ENCODE assay signal across 29 cellular contexts in the genomic region with DNA sequence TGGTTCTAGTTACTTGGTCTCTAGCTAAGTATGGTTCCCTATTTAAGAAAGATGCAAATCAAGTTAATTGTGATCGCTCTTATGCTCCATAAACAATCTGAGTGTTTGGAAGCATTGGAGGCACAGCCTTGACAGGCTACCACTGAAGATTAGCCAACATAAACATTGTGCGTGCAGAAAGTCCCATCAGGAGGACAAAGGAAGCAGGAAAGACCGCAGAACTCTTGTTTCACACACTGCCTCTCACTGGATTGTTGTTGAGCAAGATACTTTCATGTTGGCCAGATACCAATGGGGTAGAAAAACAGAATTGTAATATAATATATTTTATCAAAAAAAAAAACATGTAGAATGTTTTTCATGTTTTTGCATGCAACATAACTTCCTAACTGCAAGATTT.
DNase-seq lines count a peak whose midpoint lies in the region; FAIRE-seq and TF ChIP-seq lines count a peak whose summit lies in the region.
"Had no signal": no experiment of that assay in that cellular context is flagged by ENCODE, and none has a peak within 500 bp of the region (broad histone marks: within the 10 kb centered on the region; RNA-seq: fewer than 3 reads in every experiment).

No MANE protein-coding gene starts in this region.

- no peaks in the 10 kb centered on the region for H3K36me3 ChIP-seq in bronchial epithelial cell (ENCODE audit: control insufficient read depth, insufficient read depth, low read length)
- no peaks in the 10 kb centered on the region for H3K36me3 ChIP-seq in neural progenitor cell
- H3K36me3 ChIP-seq: ascending aorta, esophagus muscularis mucosa, HAP-1, thoracic aorta, uterus had no signal

- peaks cover 10% of the 10 kb centered on the region for H3K4me1 Mint-ChIP-seq in neural progenitor cell
- H3K4me1 Mint-ChIP-seq: activated naive CD8-positive, alpha-beta T cell treated with anti-CD3 and anti-CD28 coated beads for 36 hours; IgD-negative memory B cell had no signal

- H3K9ac ChIP-seq in neural progenitor cell, result no peak overlapping the region

- H3K36me3 Mint-ChIP-seq in neural progenitor cell, result no peaks in the 10 kb centered on the region
- H3K36me3 Mint-ChIP-seq: activated naive CD8-positive, alpha-beta T cell treated with anti-CD3 and anti-CD28 coated beads for 36 hours; IgD-negative memory B cell had no signal

- no peaks in the 10 kb centered on the region for H4K20me1 ChIP-seq in neural progenitor cell (ENCODE audit: low read depth)

- no peak for FAIRE-seq in bronchial epithelial cell (lab: Jason Lieb, UNC)
- FAIRE-seq: colon, GM18507, islet of Langerhans, TTC549 had no signal

- TF ChIP-seq CTCF in bronchial epithelial cell (IDR thresholded peaks at IDR 0.05; ENCODE audit: insufficient read depth, low read length, severe bottlenecking) (no peak), fibroblast of villous mesenchyme (IDR thresholded peaks at IDR 0.05; ENCODE audit: insufficient read depth, low read depth, low read length) (no peak), neural progenitor cell (IDR thresholded peaks at IDR 0.05) (no peak)

- H3K27me3 ChIP-seq in bronchial epithelial cell (ENCODE audit: control insufficient read depth, insufficient read depth, low read length), result no peaks in the 10 kb centered on the region
- no peaks in the 10 kb centered on the region for H3K27me3 ChIP-seq in neural progenitor cell
- H3K27me3 ChIP-seq: ascending aorta, esophagus muscularis mucosa, uterus had no signal

- no peaks in the 10 kb centered on the region for H3K4me1 ChIP-seq in neural progenitor cell
- H3K4me1 ChIP-seq: ascending aorta, esophagus muscularis mucosa, HAP-1, uterus had no signal

- no peak overlapping the region for H3K27ac ChIP-seq in neural progenitor cell
- H3K27ac ChIP-seq: ascending aorta, C4-2B, esophagus muscularis mucosa, RWPE1, thoracic aorta, uterus had no signal

- no peaks in the 10 kb centered on the region for H3F3A ChIP-seq in neural progenitor cell (ENCODE audit: low read depth)

- H3K27ac Mint-ChIP-seq in neural progenitor cell, result no peak overlapping the region
- H3K27ac Mint-ChIP-seq: activated CD8-positive, alpha-beta T cell treated with anti-CD3 and anti-CD28 coated beads for 36 hours; activated naive CD8-positive, alpha-beta T cell treated with anti-CD3 and anti-CD28 coated beads for 36 hours; effector memory CD8-positive, alpha-beta T cell; IgD-negative memory B cell had no signal

- no peak overlapping the region for H2AFZ ChIP-seq in neural progenitor cell (replicated peaks)

- H3K4me3 ChIP-seq in bronchial epithelial cell (ENCODE audit: low read depth, low read length) (no peak overlapping the region), fibroblast of villous mesenchyme (ENCODE audit: low read depth, low read length) (no peak overlapping the region), neural progenitor cell (no peak overlapping the region)
- H3K4me3 ChIP-seq: ascending aorta, esophagus muscularis mucosa, HAP-1, thoracic aorta, uterus had no signal

- no peaks in the 10 kb centered on the region for H3K9me3 ChIP-seq in neural progenitor cell (ENCODE audit: low read depth)
- H3K9me3 ChIP-seq: ascending aorta, esophagus muscularis mucosa, HAP-1, thoracic aorta, uterus had no signal

- H3K27me3 Mint-ChIP-seq in neural progenitor cell (ENCODE audit: insufficient read depth, low read depth), result no peaks in the 10 kb centered on the region
- H3K27me3 Mint-ChIP-seq: activated CD8-positive, alpha-beta T cell treated with anti-CD3 and anti-CD28 coated beads for 36 hours; activated naive CD8-positive, alpha-beta T cell treated with anti-CD3 and anti-CD28 coated beads for 36 hours; effector memory CD8-positive, alpha-beta T cell; IgD-negative memory B cell had no signal

- no peak overlapping the region for H3K4me2 ChIP-seq in neural progenitor cell

- H3K4me3 Mint-ChIP-seq in neural progenitor cell, result no peak overlapping the region
- H3K4me3 Mint-ChIP-seq: activated CD8-positive, alpha-beta T cell treated with anti-CD3 and anti-CD28 coated beads for 36 hours; activated naive CD8-positive, alpha-beta T cell treated with anti-CD3 and anti-CD28 coated beads for 36 hours; effector memory CD8-positive, alpha-beta T cell; IgD-negative memory B cell had no signal

- no peaks in the 10 kb centered on the region for H3K9me3 Mint-ChIP-seq in neural progenitor cell
- H3K9me3 Mint-ChIP-seq: activated CD8-positive, alpha-beta T cell treated with anti-CD3 and anti-CD28 coated beads for 36 hours; activated naive CD8-positive, alpha-beta T cell treated with anti-CD3 and anti-CD28 coated beads for 36 hours had no signal

- no peaks in the 10 kb centered on the region for H3K79me2 ChIP-seq in neural progenitor cell (ENCODE audit: low read depth)

- DNase-seq in M059J (ENCODE audit: low read depth), result peak; percentile 60
- DNase-seq in bronchial epithelial cell (ENCODE audit: low read depth), result peak; percentile 38
- peak; percentile 2 for DNase-seq in fibroblast of villous mesenchyme (ENCODE audit: low read depth)
- DNase-seq in renal cortical epithelial cell (ENCODE audit: low read depth), result peak; percentile 11
- no peak for DNase-seq in neural progenitor cell (ENCODE audit: low spot score)
- DNase-seq in HUDEP-2 (lab: John Stamatoyannopoulos, UW; ENCODE audit: unreplicated experiment in 76 of 76), result no peak
- no peak for DNase-seq in nucleus accumbens (lab: John Stamatoyannopoulos, UW)
- DNase-seq in NOMO-1 treated with dmso at 0.1 percent for 144 hours (lab: John Stamatoyannopoulos, UW; ENCODE audit: unreplicated experiment), result no peak
- DNase-seq: activated CD8-positive, alpha-beta T cell treated with anti-CD3 and anti-CD28 coated beads for 36 hours; activated effector memory CD4-positive, alpha-beta T cell treated with Interleukin-2 at 50 U/mL for 16 hours; activated naive CD8-positive, alpha-beta T cell treated with anti-CD3 and anti-CD28 coated beads for 36 hours; Calu3; effector memory CD8-positive, alpha-beta T cell; NCI-H2029 treated with DMSO at 0.1 percent for 48 hours; NCI-H446; NCI-H82; stimulated activated naive CD4-positive, alpha-beta T cell treated with Interleukin-2 at 50 U/mL for 16 hours; uterus had no signal

Comparison
In these comparisons a context has a peak if more than half of its experiments do, and no peak if none do; other contexts are left out.
1. DNase-seq: peak in M059J (single experiment), bronchial epithelial cell (single experiment), fibroblast of villous mesenchyme (single experiment) and renal cortical epithelial cell (single experiment); none in neural progenitor cell (single experiment), HUDEP-2 (0 of 76), nucleus accumbens (0 of 56) and NOMO-1 treated with dmso at 0.1 percent for 144 hours (single experiment).